ENCODE assay signal across 13 cellular contexts in the genomic region with DNA sequence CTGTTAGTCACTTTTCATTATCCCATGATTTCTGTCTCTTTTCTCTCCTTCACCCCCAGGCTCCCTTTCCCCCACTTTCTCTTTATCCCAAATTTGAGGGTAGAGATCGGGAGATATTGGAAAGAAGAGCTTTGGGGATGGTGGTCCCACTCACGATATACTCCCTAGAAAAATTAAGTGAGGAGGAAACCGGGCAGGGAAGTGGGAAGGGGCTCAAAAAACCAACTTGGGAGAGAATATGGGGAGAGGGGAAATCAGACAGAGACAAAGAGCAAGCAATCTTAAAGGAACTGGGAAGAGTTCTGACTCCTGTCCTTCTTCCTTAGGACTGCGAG. TPM values are rescaled to one million over a fixed set of nuclear protein-coding genes. Genes with fewer than 3 reads are reported as not detected.
DNase-seq lines count a peak whose midpoint lies in the region; ATAC-seq and TF ChIP-seq lines count a peak whose summit lies in the region.
"Had no signal": no experiment of that assay in that cellular context is flagged by ENCODE, and none has a peak within 500 bp of the region (broad histone marks: within the 10 kb centered on the region; RNA-seq: fewer than 3 reads in every experiment).

No MANE protein-coding gene starts in this region.

- H3K4me1 ChIP-seq in lower lobe of right lung, result peaks cover 8% of the 10 kb centered on the region
- H3K4me1 ChIP-seq: foreskin keratinocyte had no signal

- no peak overlapping the region for H3K27ac ChIP-seq in lower lobe of right lung
- H3K27ac ChIP-seq: body of pancreas, foreskin keratinocyte, RWPE1 had no signal

- H3K27ac Mint-ChIP-seq in activated T-helper 2 cell treated with anti-CD3 and anti-CD28 coated beads, Interferon-gamma antibody, Interleukin-2, Interleukin-4, amounts not matched to agents 10 μg/mL and 5 μg/mL and 100 μg/mL, durations not matched to agents 14 hours and 24 hours and 36 hours, result no peak overlapping the region
- H3K27ac Mint-ChIP-seq in stimulated activated naive CD8-positive, alpha-beta T cell treated with anti-CD3 and anti-CD28 coated beads, Interleukin-15, amount 100 ng/mL, for 72 hours, result no peak overlapping the region

- H3K4me3 ChIP-seq in lower lobe of right lung, result peak overlapping the region; percentile 44
- H3K4me3 ChIP-seq: body of pancreas had no signal

- no peak for DNase-seq in activated T-cell treated with anti-CD3 and anti-CD28 coated beads, Interleukin-2, amount 50 U/mL, for 4 hours
- DNase-seq in activated T-cell treated with anti-CD3 and anti-CD28 coated beads, Interleukin-2, amount 50 U/mL, for 48 hours, result no peak
- DNase-seq in activated T-helper 2 cell treated with anti-CD3 and anti-CD28 coated beads, Interferon-gamma antibody, Interleukin-2, Interleukin-4, amounts not matched to agents 10 μg/mL and 5 μg/mL and 100 μg/mL, durations not matched to agents 14 hours and 24 hours and 36 hours (ENCODE audit: low spot score), result no peak
- no peak for DNase-seq in lower lobe of right lung
- no peak for DNase-seq in stimulated activated naive CD8-positive, alpha-beta T cell treated with anti-CD3 and anti-CD28 coated beads, Interleukin-15, amount 100 ng/mL, for 72 hours
- no peak for DNase-seq in cortex of kidney (lab: John Stamatoyannopoulos, UW)
- no peak for DNase-seq in GF-D8 (lab: John Stamatoyannopoulos, UW)
- DNase-seq: activated CD4-positive, alpha-beta T cell treated with anti-CD3 and anti-CD28 coated beads for 4 hours; body of pancreas; foreskin keratinocyte; NCI-H2081 treated with DMSO at 0.1 percent for 48 hours had no signal

- intact Hi-C loops in activated T-helper 2 cell treated with anti-CD3 and anti-CD28 coated beads, Interferon-gamma antibody, Interleukin-2, Interleukin-4, amounts not matched to agents 10 μg/mL and 5 μg/mL and 100 μg/mL, durations not matched to agents 14 hours and 24 hours and 36 hours (cut with micrococcal nuclease), result no loop called here
- intact Hi-C loops in lower lobe of right lung (cut with DNase I), result no loop called here

- H3K27me3 ChIP-seq in lower lobe of right lung (ENCODE audit: low read depth), result no peaks in the 10 kb centered on the region
- H3K27me3 ChIP-seq: body of pancreas had no signal

- peak overlapping the region; percentile 48 for H3K4me3 Mint-ChIP-seq in activated T-cell treated with anti-CD3 and anti-CD28 coated beads, Interleukin-2, amount 50 U/mL, for 4 hours
- H3K4me3 Mint-ChIP-seq in activated T-helper 2 cell treated with anti-CD3 and anti-CD28 coated beads, Interferon-gamma antibody, Interleukin-2, Interleukin-4, amounts not matched to agents 10 μg/mL and 5 μg/mL and 100 μg/mL, durations not matched to agents 14 hours and 24 hours and 36 hours (ENCODE audit: low read depth), result peak overlapping the region; percentile 60
- H3K4me3 Mint-ChIP-seq in stimulated activated naive CD8-positive, alpha-beta T cell treated with anti-CD3 and anti-CD28 coated beads, Interleukin-15, amount 100 ng/mL, for 72 hours, result peak overlapping the region; percentile 69 to 80

- no peaks in the 10 kb centered on the region for H3K36me3 ChIP-seq in lower lobe of right lung

- H3K9me3 Mint-ChIP-seq in activated T-cell treated with anti-CD3 and anti-CD28 coated beads, Interleukin-2, amount 50 U/mL, for 4 hours, result no peaks in the 10 kb centered on the region
- no peaks in the 10 kb centered on the region for H3K9me3 Mint-ChIP-seq in activated T-helper 2 cell treated with anti-CD3 and anti-CD28 coated beads, Interferon-gamma antibody, Interleukin-2, Interleukin-4, amounts not matched to agents 10 μg/mL and 5 μg/mL and 100 μg/mL, durations not matched to agents 14 hours and 24 hours and 36 hours
- no peaks in the 10 kb centered on the region for H3K9me3 Mint-ChIP-seq in stimulated activated naive CD8-positive, alpha-beta T cell treated with anti-CD3 and anti-CD28 coated beads, Interleukin-15, amount 100 ng/mL, for 72 hours

- ATAC-seq in activated T-cell treated with anti-CD3 and anti-CD28 coated beads, Interleukin-2, amount 50 U/mL, for 4 hours, result no peak
- no peak for ATAC-seq in lower lobe of right lung
- no peak for ATAC-seq in stimulated activated naive CD8-positive, alpha-beta T cell treated with anti-CD3 and anti-CD28 coated beads, Interleukin-15, amount 100 ng/mL, for 72 hours
- ATAC-seq in GM21529 (IDR thresholded peaks at IDR 0.05; ENCODE audit: unreplicated experiment), result no peak
- ATAC-seq: body of pancreas had no signal

- H3K27me3 Mint-ChIP-seq in activated T-cell treated with anti-CD3 and anti-CD28 coated beads, Interleukin-2, amount 50 U/mL, for 4 hours (ENCODE audit: low read depth), result peaks cover 3% of the 10 kb centered on the region
- H3K27me3 Mint-ChIP-seq in activated T-helper 2 cell treated with anti-CD3 and anti-CD28 coated beads, Interferon-gamma antibody, Interleukin-2, Interleukin-4, amounts not matched to agents 10 μg/mL and 5 μg/mL and 100 μg/mL, durations not matched to agents 14 hours and 24 hours and 36 hours (ENCODE audit: low read depth), result peaks cover 16% of the 10 kb centered on the region
- H3K27me3 Mint-ChIP-seq in stimulated activated naive CD8-positive, alpha-beta T cell treated with anti-CD3 and anti-CD28 coated beads, Interleukin-15, amount 100 ng/mL, for 72 hours, result peaks cover 11% of the 10 kb centered on the region

- no peaks in the 10 kb centered on the region for H3K9me3 ChIP-seq in lower lobe of right lung
- H3K9me3 ChIP-seq: body of pancreas had no signal

- peaks cover 3% of the 10 kb centered on the region for H3K4me1 Mint-ChIP-seq in activated T-cell treated with anti-CD3 and anti-CD28 coated beads, Interleukin-2, amount 50 U/mL, for 4 hours (ENCODE audit: low read depth)
- peaks cover 3% of the 10 kb centered on the region for H3K4me1 Mint-ChIP-seq in activated T-helper 2 cell treated with anti-CD3 and anti-CD28 coated beads, Interferon-gamma antibody, Interleukin-2, Interleukin-4, amounts not matched to agents 10 μg/mL and 5 μg/mL and 100 μg/mL, durations not matched to agents 14 hours and 24 hours and 36 hours (ENCODE audit: low read depth)
- peaks cover 11% of the 10 kb centered on the region for H3K4me1 Mint-ChIP-seq in stimulated activated naive CD8-positive, alpha-beta T cell treated with anti-CD3 and anti-CD28 coated beads, Interleukin-15, amount 100 ng/mL, for 72 hours

- no peaks in the 10 kb centered on the region for H3K36me3 Mint-ChIP-seq in activated T-cell treated with anti-CD3 and anti-CD28 coated beads, Interleukin-2, amount 50 U/mL, for 4 hours (ENCODE audit: insufficient read depth)
- H3K36me3 Mint-ChIP-seq in activated T-helper 2 cell treated with anti-CD3 and anti-CD28 coated beads, Interferon-gamma antibody, Interleukin-2, Interleukin-4, amounts not matched to agents 10 μg/mL and 5 μg/mL and 100 μg/mL, durations not matched to agents 14 hours and 24 hours and 36 hours (ENCODE audit: low read depth), result peaks cover 3% of the 10 kb centered on the region

- no peak for TF ChIP-seq CTCF in lower lobe of right lung (IDR thresholded peaks at IDR 0.05)

RNA-seq across cellular contexts. Expression of a gene that starts 0.9 kb away (rescaled TPM):
- total RNA-seq in activated T-cell treated with anti-CD3 and anti-CD28 coated beads, Interleukin-2, amount 50 U/mL, for 4 hours, result under 1 TPM; 0.28 to 0.40 (median 0.33) TPM
- 0.51 and 0.57 TPM in 2 replicates for total RNA-seq in activated T-helper 2 cell treated with anti-CD3 and anti-CD28 coated beads, Interferon-gamma antibody, Interleukin-2, Interleukin-4, amounts not matched to agents 10 μg/mL and 5 μg/mL and 100 μg/mL, durations not matched to agents 14 hours and 24 hours and 36 hours
- total RNA-seq in lower lobe of right lung, result 23.2 TPM

RNA-seq across cellular contexts. Expression of a gene that starts 26.6 kb away (rescaled TPM):
- total RNA-seq in activated T-cell treated with anti-CD3 and anti-CD28 coated beads, Interleukin-2, amount 50 U/mL, for 4 hours, result 100 to 1,000 TPM; 149 to 162 (median 156) TPM
- total RNA-seq in activated T-helper 2 cell treated with anti-CD3 and anti-CD28 coated beads, Interferon-gamma antibody, Interleukin-2, Interleukin-4, amounts not matched to agents 10 μg/mL and 5 μg/mL and 100 μg/mL, durations not matched to agents 14 hours and 24 hours and 36 hours, result 103 and 108 TPM in 2 replicates
- total RNA-seq in lower lobe of right lung, result 34.2 TPM

RNA-seq across cellular contexts. Expression of a gene that starts 37.3 kb away (rescaled TPM):
- total RNA-seq in activated T-cell treated with anti-CD3 and anti-CD28 coated beads, Interleukin-2, amount 50 U/mL, for 4 hours, result 10 to 100 TPM; 25.4 to 35.6 (median 27.3) TPM
- total RNA-seq in activated T-helper 2 cell treated with anti-CD3 and anti-CD28 coated beads, Interferon-gamma antibody, Interleukin-2, Interleukin-4, amounts not matched to agents 10 μg/mL and 5 μg/mL and 100 μg/mL, durations not matched to agents 14 hours and 24 hours and 36 hours, result 36.2 and 39.1 TPM in 2 replicates
- total RNA-seq in lower lobe of right lung, result 231 TPM

RNA-seq across cellular contexts. Expression of a gene that starts 44.5 kb away (rescaled TPM):
- total RNA-seq in activated T-cell treated with anti-CD3 and anti-CD28 coated beads, Interleukin-2, amount 50 U/mL, for 4 hours, result 100 to 1,000 TPM; 163 to 191 (median 188) TPM
- 134 and 142 TPM in 2 replicates for total RNA-seq in activated T-helper 2 cell treated with anti-CD3 and anti-CD28 coated beads, Interferon-gamma antibody, Interleukin-2, Interleukin-4, amounts not matched to agents 10 μg/mL and 5 μg/mL and 100 μg/mL, durations not matched to agents 14 hours and 24 hours and 36 hours
- 112 TPM for total RNA-seq in lower lobe of right lung

RNA-seq across cellular contexts. Expression of a gene that starts 53.0 kb away (rescaled TPM):
- 10 to 100 TPM; 38.6 to 48.9 (median 45.0) TPM for total RNA-seq in activated T-cell treated with anti-CD3 and anti-CD28 coated beads, Interleukin-2, amount 50 U/mL, for 4 hours
- 99.5 and 105 TPM in 2 replicates for total RNA-seq in activated T-helper 2 cell treated with anti-CD3 and anti-CD28 coated beads, Interferon-gamma antibody, Interleukin-2, Interleukin-4, amounts not matched to agents 10 μg/mL and 5 μg/mL and 100 μg/mL, durations not matched to agents 14 hours and 24 hours and 36 hours
- total RNA-seq in lower lobe of right lung, result 135 TPM

Comparison
In these comparisons a context has a peak if more than half of its experiments do, and no peak if none do; other contexts are left out.
1. RNA of a gene that starts 0.9 kb away (total RNA-seq): 23.2 TPM in lower lobe of right lung (single experiment); 0.51 to 0.57 TPM in activated T-helper 2 cell treated with anti-CD3 and anti-CD28 coated beads, Interferon-gamma antibody, Interleukin-2, Interleukin-4, amounts not matched to agents 10 μg/mL and 5 μg/mL and 100 μg/mL, durations not matched to agents 14 hours and 24 hours and 36 hours and 0.28 to 0.40 TPM in activated T-cell treated with anti-CD3 and anti-CD28 coated beads, Interleukin-2, amount 50 U/mL, for 4 hours; every median in the first group is over 10 times any median in the second.
2. Peak in every context shown above with its lines, with median percentiles within 50 percentile points of each other: H3K4me3 Mint-ChIP-seq.